Comparison of ENCODE assay signal across 1 cellular context in the genomic region with DNA sequence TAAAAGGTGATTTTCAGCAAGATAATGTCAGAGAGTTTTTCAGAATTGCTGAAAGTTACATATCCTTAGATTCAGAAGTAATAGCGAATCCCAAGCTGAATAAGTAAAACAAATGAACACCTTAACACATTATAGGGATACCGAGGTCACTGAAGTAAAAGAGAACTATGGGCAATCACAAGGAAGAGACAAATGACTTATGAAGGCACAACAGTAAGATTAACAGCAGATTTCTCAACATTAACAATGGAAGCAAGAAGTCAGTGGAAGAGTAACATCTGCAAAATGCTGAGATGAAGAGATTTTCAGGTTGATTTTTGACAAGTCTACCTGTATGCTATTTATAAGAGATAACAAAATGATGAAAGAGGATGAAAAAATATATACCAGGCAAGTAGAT.
TF ChIP-seq lines count a peak whose summit lies in the region.

No MANE protein-coding gene starts in this region.

TF ChIP-seq in HEK293, 187 proteins besides CTCF, POLR2A, EP300 and RAD21 (continued from another document):
- no peak for TF ChIP-seq ZNF223 (tag by site-specific recombination; IDR thresholded peaks at IDR 0.05)
- TF ChIP-seq, protein P1, sequence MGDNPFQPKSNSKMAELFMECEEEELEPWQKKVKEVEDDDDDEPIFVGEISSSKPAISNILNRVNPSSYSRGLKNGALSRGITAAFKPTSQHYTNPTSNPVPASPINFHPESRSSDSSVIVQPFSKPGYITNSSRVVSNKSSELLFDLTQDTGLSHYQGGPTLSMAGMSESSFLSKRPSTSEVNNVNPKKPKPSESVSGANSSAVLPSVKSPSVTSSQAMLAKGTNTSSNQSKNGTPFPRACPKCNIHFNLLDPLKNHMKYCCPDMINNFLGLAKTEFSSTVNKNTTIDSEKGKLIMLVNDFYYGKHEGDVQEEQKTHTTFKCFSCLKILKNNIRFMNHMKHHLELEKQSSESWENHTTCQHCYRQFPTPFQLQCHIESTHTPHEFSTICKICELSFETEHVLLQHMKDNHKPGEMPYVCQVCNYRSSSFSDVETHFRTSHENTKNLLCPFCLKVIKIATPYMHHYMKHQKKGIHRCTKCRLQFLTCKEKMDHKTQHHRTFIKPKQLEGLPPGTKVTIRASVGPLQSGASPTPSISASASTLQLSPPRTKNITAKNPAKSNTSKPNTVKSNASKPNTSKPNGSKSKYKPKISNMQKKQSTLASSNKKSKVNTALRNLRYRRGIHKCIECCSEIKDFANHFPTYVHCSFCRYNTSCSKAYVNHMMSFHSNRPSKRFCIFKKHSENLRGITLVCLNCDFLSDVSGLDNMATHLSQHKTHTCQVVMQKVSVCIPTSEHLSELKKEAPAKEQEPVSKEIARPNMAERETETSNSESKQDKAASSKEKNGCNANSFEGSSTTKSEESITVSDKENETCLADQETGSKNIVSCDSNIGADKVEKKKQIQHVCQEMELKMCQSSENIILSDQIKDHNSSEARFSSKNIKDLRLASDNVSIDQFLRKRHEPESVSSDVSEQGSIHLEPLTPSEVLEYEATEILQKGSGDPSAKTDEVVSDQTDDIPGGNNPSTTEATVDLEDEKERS (tag by site-specific recombination; IDR thresholded peaks at IDR 0.05) = peak; percentile 89
